14 cellular contexts compared by ENCODE assay signal in the genomic region with DNA sequence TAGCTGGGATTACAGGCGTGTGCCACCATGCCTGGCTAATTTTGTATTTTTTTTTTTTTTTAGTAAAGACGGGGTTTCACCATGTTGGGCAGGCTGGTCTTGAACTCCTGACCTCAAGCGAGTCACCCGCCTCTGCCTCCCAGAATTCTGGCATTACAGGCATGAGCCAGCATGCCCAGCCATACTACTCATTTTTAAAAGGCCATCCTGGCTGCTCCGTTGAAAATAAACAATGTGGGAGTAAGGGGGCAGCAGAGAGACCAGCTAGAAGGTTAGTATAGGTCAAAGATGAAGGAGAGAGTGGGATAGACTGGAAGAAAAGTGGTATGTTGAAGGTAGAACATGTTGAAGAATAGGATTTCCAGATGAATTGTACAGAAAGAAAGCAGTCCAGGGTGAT. TPM values are rescaled to one million over a fixed set of nuclear protein-coding genes. Genes with fewer than 3 reads are reported as not detected.
DNase-seq lines count a peak whose midpoint lies in the region; ATAC-seq and TF ChIP-seq lines count a peak whose summit lies in the region.
"Had no signal": no experiment of that assay in that cellular context is flagged by ENCODE, and none has a peak within 500 bp of the region (broad histone marks: within the 10 kb centered on the region; RNA-seq: fewer than 3 reads in every experiment).

No MANE protein-coding gene starts in this region.

- no peak overlapping the region for H3K27ac Mint-ChIP-seq in stimulated activated naive CD8-positive, alpha-beta T cell treated with anti-CD3 and anti-CD28 coated beads, Interleukin-15, amount 100 ng/mL, for 72 hours

- no peaks in the 10 kb centered on the region for H3K27me3 ChIP-seq in left ventricle myocardium inferior (ENCODE audit: low read depth)
- H3K27me3 ChIP-seq: tibial nerve had no signal

- H3K36me3 ChIP-seq in left ventricle myocardium inferior = no peaks in the 10 kb centered on the region
- no peaks in the 10 kb centered on the region for H3K36me3 ChIP-seq in OCI-LY7 (ENCODE audit: insufficient read depth, low read length)
- no peaks in the 10 kb centered on the region for H3K36me3 ChIP-seq in mucosa of descending colon (ENCODE audit: low read depth)

- H3K27me3 Mint-ChIP-seq in stimulated activated naive CD8-positive, alpha-beta T cell treated with anti-CD3 and anti-CD28 coated beads, Interleukin-15, amount 100 ng/mL, for 72 hours = peaks cover 1% of the 10 kb centered on the region

- POLR2A ChIA-PET in OCI-LY7 (lab: Charles Lee) = interaction anchor here (0.7 kb wide), 1 partner anchor 9 kb away, joined by 3 read pairs; no protein-coding TSS in a partner anchor

- H3K9me3 ChIP-seq in left ventricle myocardium inferior (replicated peaks) (no peaks in the 10 kb centered on the region), OCI-LY7 (ENCODE audit: low read length) (no peaks in the 10 kb centered on the region), mucosa of descending colon (no peaks in the 10 kb centered on the region)
- H3K9me3 ChIP-seq: tibial nerve had no signal

- no peak overlapping the region for H3K4me3 Mint-ChIP-seq in stimulated activated naive CD8-positive, alpha-beta T cell treated with anti-CD3 and anti-CD28 coated beads, Interleukin-15, amount 100 ng/mL, for 72 hours

- H3K4me2 ChIP-seq in OCI-LY7 (ENCODE audit: low read length) = no peak overlapping the region

- no peaks in the 10 kb centered on the region for H3K9me2 ChIP-seq in OCI-LY7 (ENCODE audit: insufficient read depth, low read length)

- CTCF ChIA-PET in OCI-LY7 (lab: Charles Lee; ENCODE audit: unreplicated experiment) = no interaction called here

- no peak for DNase-seq in left ventricle myocardium inferior
- no peak for DNase-seq in left cardiac atrium
- DNase-seq in OCI-LY7 (ENCODE audit: low spot score) = no peak
- DNase-seq in erythroblast (lab: John Stamatoyannopoulos, UW) = peak; percentile 1 to 6
- DNase-seq in mucosa of descending colon = no peak
- DNase-seq in ecto neural progenitor cell (ENCODE audit: low spot score) = no peak
- DNase-seq in stimulated activated naive CD8-positive, alpha-beta T cell treated with anti-CD3 and anti-CD28 coated beads, Interleukin-15, amount 100 ng/mL, for 72 hours = no peak
- DNase-seq: C1 segment of cervical spinal cord; effector CD8-positive, alpha-beta T cell; midbrain; NCI-H1048 had no signal

- no TSS peak for BruUV-seq in OCI-LY7 (replicated peaks; lab: Mats Ljungman, UMichigan)

- H3K4me1 Mint-ChIP-seq in stimulated activated naive CD8-positive, alpha-beta T cell treated with anti-CD3 and anti-CD28 coated beads, Interleukin-15, amount 100 ng/mL, for 72 hours = no peaks in the 10 kb centered on the region

- H2AFZ ChIP-seq in OCI-LY7 (ENCODE audit: low read length) = no peak overlapping the region

- no peak for TF ChIP-seq POLR2A in erythroblast (IDR thresholded peaks at IDR 0.05; ENCODE audit: low read length)

- H3K27ac ChIP-seq in left ventricle myocardium inferior (replicated peaks) (no peak overlapping the region), OCI-LY7 (ENCODE audit: low read depth, low read length, poor library complexity, severe bottlenecking) (no peak overlapping the region)
- H3K27ac ChIP-seq: tibial nerve had no signal

- intact Hi-C loops in left ventricle myocardium inferior (cut with micrococcal nuclease) = no loop called here
- intact Hi-C loops in left cardiac atrium (cut with DNase I) = no loop called here
- intact Hi-C loops in OCI-LY7 (cut with micrococcal nuclease; ENCODE audit: unreplicated experiment) = no loop called here
- intact Hi-C loops in mucosa of descending colon (cut with DNase I, micrococcal nuclease) = no loop called here

- ATAC-seq in left cardiac atrium = no peak
- ATAC-seq in GM21381 (IDR thresholded peaks at IDR 0.05; ENCODE audit: unreplicated experiment) = no peak
- ATAC-seq in mucosa of descending colon = no peak
- no peak for ATAC-seq in stimulated activated naive CD8-positive, alpha-beta T cell treated with anti-CD3 and anti-CD28 coated beads, Interleukin-15, amount 100 ng/mL, for 72 hours

- H3K4me3 ChIP-seq in left ventricle myocardium inferior = no peak overlapping the region
- no peak overlapping the region for H3K4me3 ChIP-seq in OCI-LY7 (ENCODE audit: low read depth, low read length, poor library complexity, severe bottlenecking)
- no peak overlapping the region for H3K4me3 ChIP-seq in mucosa of descending colon
- H3K4me3 ChIP-seq: tibial nerve had no signal

- H3K4me1 ChIP-seq in left ventricle myocardium inferior (peaks cover 19% of the 10 kb centered on the region), OCI-LY7 (ENCODE audit: insufficient read depth, low read length, poor library complexity, severe bottlenecking) (no peaks in the 10 kb centered on the region), mucosa of descending colon (ENCODE audit: low read depth) (no peaks in the 10 kb centered on the region)
- H3K4me1 ChIP-seq: tibial nerve had no signal

- no peaks in the 10 kb centered on the region for H4K20me1 ChIP-seq in OCI-LY7 (ENCODE audit: insufficient read depth, low read length)

- H3K9me3 Mint-ChIP-seq in stimulated activated naive CD8-positive, alpha-beta T cell treated with anti-CD3 and anti-CD28 coated beads, Interleukin-15, amount 100 ng/mL, for 72 hours = no peaks in the 10 kb centered on the region

- H3K79me2 ChIP-seq in OCI-LY7 (ENCODE audit: insufficient read depth, low read depth, low read length) = no peaks in the 10 kb centered on the region

- TF ChIP-seq CTCF in left ventricle myocardium inferior (IDR thresholded peaks at IDR 0.05; ENCODE audit: borderline replicate concordance) (peak; percentile 17), OCI-LY7 (conservative IDR thresholded peaks at IDR 0.05; ENCODE audit: low read length) (peak; percentile 53), mucosa of descending colon (IDR thresholded peaks at IDR 0.05) (no peak)

RNA-seq across cellular contexts. Expression of gene LIN7C, which starts 17.6 kb away (rescaled TPM):
- total RNA-seq in left ventricle myocardium inferior = 15.5 TPM
- total RNA-seq in left cardiac atrium = 10 to 100 TPM; 15.4 to 24.2 TPM
- total RNA-seq in OCI-LY7 (2014; rRNA removed; shearing (Covaris generic)) = 19.7 and 22.7 TPM in 2 replicates
- total RNA-seq in OCI-LY7 (2022) = 31.6 and 34.6 TPM in 2 replicates
- total RNA-seq in mucosa of descending colon = 10 to 100 TPM; 37.8 to 41.2 (median 40.5) TPM

RNA-seq across cellular contexts. Expression of gene LGR4, which starts 51.6 kb away (rescaled TPM):
- total RNA-seq in left ventricle myocardium inferior = 13.0 TPM
- total RNA-seq in left cardiac atrium = 10 to 100 TPM; 29.0 to 33.3 TPM
- 1.2 TPM in 1 of 2 replicates, not detected in the other for total RNA-seq in OCI-LY7 (2014; rRNA removed; shearing (Covaris generic))
- 0.06 TPM in 1 of 2 replicates, not detected in the other for total RNA-seq in OCI-LY7 (2022)
- total RNA-seq in mucosa of descending colon = 100 to 1,000 TPM in 2 of 3 donors, 10 to 100 TPM in 1; 81.9 to 185 (median 104) TPM
- total RNA-seq: T-helper 1 cell treated with Interleukin-12 subunit alpha and Interleukin-12 subunit beta and Interleukin-4 antibody, amounts not matched to agents 30 ng/mL and 1 ng/mL, for 36 hours had no signal

Comparison
In these comparisons a context has a peak if more than half of its experiments do, and no peak if none do; other contexts are left out.
1. DNase-seq: peak in erythroblast (2 of 2); none in left ventricle myocardium inferior (single experiment), left cardiac atrium (single experiment), OCI-LY7 (single experiment), mucosa of descending colon (0 of 3), ecto neural progenitor cell (single experiment) and stimulated activated naive CD8-positive, alpha-beta T cell treated with anti-CD3 and anti-CD28 coated beads, Interleukin-15, amount 100 ng/mL, for 72 hours (0 of 2).